9 cellular contexts compared by ENCODE assay signal in the genomic region with DNA sequence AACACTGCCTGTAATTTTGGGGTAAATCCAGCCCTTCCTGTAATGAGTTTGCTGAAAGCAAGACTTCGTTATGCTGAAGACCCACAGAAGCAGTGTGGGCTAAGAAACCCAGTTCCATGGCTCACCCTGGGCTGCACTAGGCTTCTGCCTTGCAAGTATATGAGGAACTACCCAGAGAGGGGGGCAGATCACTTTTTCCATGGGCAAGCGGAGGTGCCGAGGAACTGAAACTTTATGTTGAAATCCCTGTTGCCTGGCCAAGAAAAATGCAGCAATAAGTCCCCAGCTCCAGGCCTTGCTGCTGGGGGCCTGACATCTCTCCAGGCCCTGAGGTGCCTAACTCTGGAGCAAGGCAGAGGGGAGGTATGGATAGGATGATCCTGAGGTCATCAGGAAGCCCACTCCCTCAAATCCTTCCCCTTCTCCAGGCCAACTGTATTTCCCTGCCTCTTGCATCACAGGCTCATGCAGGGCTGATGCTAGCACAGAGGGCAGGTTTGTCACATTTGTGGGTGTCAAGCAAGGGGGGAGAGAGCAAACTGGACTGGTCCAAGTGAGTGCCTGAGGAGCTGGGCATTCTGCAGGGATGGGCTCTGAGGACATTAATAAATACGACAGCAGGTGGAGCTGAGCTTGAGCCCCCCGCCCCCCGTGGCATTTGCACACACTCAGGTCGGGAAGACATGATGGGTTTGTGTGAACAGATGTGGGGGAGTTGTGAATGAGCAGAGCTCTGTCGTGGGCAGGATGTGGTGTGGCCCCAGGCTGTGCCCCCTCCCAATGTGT. TPM values are rescaled to one million over a fixed set of nuclear protein-coding genes. Genes with fewer than 3 reads are reported as not detected.
DNase-seq lines count a peak whose midpoint lies in the region; ATAC-seq and TF ChIP-seq lines count a peak whose summit lies in the region.
"Had no signal": no experiment of that assay in that cellular context is flagged by ENCODE, and none has a peak within 500 bp of the region (broad histone marks: within the 10 kb centered on the region; RNA-seq: fewer than 3 reads in every experiment).

No MANE protein-coding gene starts in this region.

- WGBS in endodermal cell (ENCODE audit: insufficient coverage in 1 of 2, insufficient read length in 1 of 2), 2 experiments = 88 to 100% methylated on average over 1 to 8 of the region's 8 CpGs

- no peaks in the 10 kb centered on the region for H3K9me3 ChIP-seq in endodermal cell (ENCODE audit: control insufficient read depth, low read length)

- H3K9me3 Mint-ChIP-seq in endodermal cell = no peaks in the 10 kb centered on the region

- H3K4me1 Mint-ChIP-seq in endodermal cell = peaks cover 29% of the 10 kb centered on the region

- H3K27me3 ChIP-seq in H7 (ENCODE audit: control insufficient read depth, insufficient read depth, low read length) (no peaks in the 10 kb centered on the region), endodermal cell (ENCODE audit: control insufficient read depth, insufficient read depth, low read length, poor library complexity, severe bottlenecking) (no peaks in the 10 kb centered on the region)

- H3K36me3 ChIP-seq in H7 (replicated peaks; ENCODE audit: control insufficient read depth, insufficient read depth, low read length) (peaks cover 2% of the 10 kb centered on the region), endodermal cell (ENCODE audit: control insufficient read depth, insufficient read depth, low read length) (no peaks in the 10 kb centered on the region)

- H3K27ac ChIP-seq in skin epidermis (peak overlapping the region in 20 of 21 experiments; percentile 10 to 88 (median 48)), endodermal cell (ENCODE audit: low read depth, low read length) (no peak overlapping the region)

- no peak overlapping the region for H3K27ac Mint-ChIP-seq in endodermal cell

- peaks cover 3% of the 10 kb centered on the region for H3K36me3 Mint-ChIP-seq in endodermal cell (ENCODE audit: low read depth)

- ATAC-seq in Right ventricle myocardium superior (ENCODE audit: poor library complexity) (peak; percentile 21), GM21423 (IDR thresholded peaks at IDR 0.05; ENCODE audit: unreplicated experiment) (no peak), HG02840 (IDR thresholded peaks at IDR 0.05; ENCODE audit: low FRiP score, unreplicated experiment) (no peak)

- no peak overlapping the region for H3K4me3 ChIP-seq in H7 (ENCODE audit: insufficient read depth, low read depth, low read length)
- no peak overlapping the region for H3K4me3 ChIP-seq in skin epidermis
- H3K4me3 ChIP-seq in endodermal cell (ENCODE audit: low read length) = no peak overlapping the region

- DNase-seq in H7 = peak; percentile 20
- DNase-seq in UCSD-AML1 (lab: John Stamatoyannopoulos, UW; ENCODE audit: unreplicated experiment) = peak; percentile 62
- no peak for DNase-seq in Right ventricle myocardium superior
- no peak for DNase-seq in endodermal cell
- DNase-seq in AG08396 (ENCODE audit: low spot score) = no peak
- DNase-seq: activated T-cell treated with anti-CD3 and anti-CD28 coated beads for 4 hours had no signal

- H3K9ac ChIP-seq in endodermal cell (ENCODE audit: extremely low read depth, low read length, poor library complexity, severe bottlenecking) = no peak overlapping the region

- peaks cover 3% of the 10 kb centered on the region for H3K27me3 Mint-ChIP-seq in endodermal cell (ENCODE audit: insufficient read depth)

- H3K4me3 Mint-ChIP-seq in endodermal cell = no peak overlapping the region

- peaks cover 9% of the 10 kb centered on the region for H3K4me1 ChIP-seq in endodermal cell (ENCODE audit: control insufficient read depth, insufficient read depth, low read length)

- no peak for TF ChIP-seq CTCF in endodermal cell (conservative IDR thresholded peaks at IDR 0.05)

- intact Hi-C loops in Right ventricle myocardium superior (cut with DNase I) = no loop called here

RNA-seq across cellular contexts. Expression of gene RASSF4, which starts 8.7 kb away (rescaled TPM):
- total RNA-seq in H7 (2014; rRNA removed; shearing (Covaris generic)) = 9.1 and 13.6 TPM in 2 replicates
- 87.5 TPM for total RNA-seq in Right ventricle myocardium superior
- total RNA-seq in endodermal cell = 10 to 100 TPM in 1 of 2 donors, 1 to 10 TPM in 1; 5.2 to 14.1 TPM
- polyA plus RNA-seq in endodermal cell (2013, experiment 1 of 2) = 17.2 TPM
- polyA plus RNA-seq in endodermal cell (2013, experiment 2 of 2) = 20.0 TPM

RNA-seq across cellular contexts. Expression of gene DEPP1, which starts 10.3 kb away (rescaled TPM):
- 0.28 and 1.2 TPM in 2 replicates for total RNA-seq in H7 (2014; rRNA removed; shearing (Covaris generic))
- total RNA-seq in Right ventricle myocardium superior (35.1 TPM), endodermal cell (1 to 10 TPM; 1.3 to 2.6 TPM)
- polyA plus RNA-seq in endodermal cell (2013, experiment 1 of 2) = 0.89 TPM
- polyA plus RNA-seq in endodermal cell (2013, experiment 2 of 2) = 1.2 TPM

RNA-seq across cellular contexts. Expression of gene ZNF22, which starts 32.4 kb away (rescaled TPM):
- 20.2 and 23.1 TPM in 2 replicates for total RNA-seq in H7 (2014; rRNA removed; shearing (Covaris generic))
- total RNA-seq in Right ventricle myocardium superior = 11.4 TPM
- total RNA-seq in endodermal cell = 10 to 100 TPM; 35.5 to 42.5 TPM
- polyA plus RNA-seq in endodermal cell (2013, experiment 1 of 2) = 59.3 TPM
- 54.5 TPM for polyA plus RNA-seq in endodermal cell (2013, experiment 2 of 2)

RNA-seq across cellular contexts. Expression of gene TMEM72, which starts 57.2 kb away (rescaled TPM):
- not detected in 2 replicates for total RNA-seq in H7 (2014; rRNA removed; shearing (Covaris generic))
- not detected for total RNA-seq in Right ventricle myocardium superior
- total RNA-seq in endodermal cell = not detected
- polyA plus RNA-seq in endodermal cell (2013, experiment 1 of 2) = 0.21 TPM
- polyA plus RNA-seq in endodermal cell (2013, experiment 2 of 2) = 0.12 TPM

Comparison
In these comparisons a context has a peak if more than half of its experiments do, and no peak if none do; other contexts are left out.
1. DNase-seq: peak in H7 (single experiment) and UCSD-AML1 (single experiment); none in Right ventricle myocardium superior (single experiment), endodermal cell (single experiment) and AG08396 (single experiment).